Comparison of ENCODE assay signal across 27 cellular contexts in the genomic region with DNA sequence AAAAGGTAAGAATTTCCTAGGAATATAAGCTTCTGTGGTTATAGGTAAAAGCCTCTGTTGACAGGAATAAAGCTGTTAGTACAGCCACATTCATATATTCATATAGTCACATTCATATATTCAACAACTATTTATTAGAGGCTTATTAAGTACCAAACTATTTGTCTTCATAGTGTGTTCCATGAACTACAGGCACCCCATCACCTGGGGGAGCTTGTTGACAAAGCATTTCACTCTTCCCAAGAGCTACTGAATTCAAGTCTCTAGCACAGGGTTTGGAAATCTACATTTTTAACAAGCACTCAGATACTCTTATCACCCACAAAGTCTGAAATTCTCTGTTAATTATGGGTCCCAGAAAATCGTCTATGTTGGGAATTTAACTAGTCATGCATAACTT.
DNase-seq lines count a peak whose midpoint lies in the region; ATAC-seq, FAIRE-seq and TF ChIP-seq lines count a peak whose summit lies in the region.
"Had no signal": no experiment of that assay in that cellular context is flagged by ENCODE, and none has a peak within 500 bp of the region (broad histone marks: within the 10 kb centered on the region; RNA-seq: fewer than 3 reads in every experiment).

No MANE protein-coding gene starts in this region.

- CTCF ChIA-PET in HepG2 (lab: Yijun Ruan, JAX; ENCODE audit: low intra/inter-chr PET ratio, low total read pairs), result no interaction called here

- no peak for FAIRE-seq in HepG2 (lab: Jason Lieb, UNC)
- FAIRE-seq: kidney had no signal

- H3K9ac ChIP-seq in liver (ENCODE audit: low read depth in 1 of 2, low read length in 2 of 2), result no peak overlapping the region
- H3K9ac ChIP-seq in HepG2 (ENCODE audit: insufficient read depth, low read depth, low read length), result no peak overlapping the region
- no peak overlapping the region for H3K9ac ChIP-seq in endodermal cell (ENCODE audit: extremely low read depth, low read length, poor library complexity, severe bottlenecking)
- H3K9ac ChIP-seq: BLaER1, KMS-11 had no signal

- BruUV-seq in HepG2 (replicated peaks; lab: Mats Ljungman, UMichigan), result no TSS peak

- H3K4me2 ChIP-seq in HepG2 (ENCODE audit: low read depth, low read length), result no peak overlapping the region
- H3K4me2 ChIP-seq: BLaER1, KMS-11 had no signal

- H3K36me3 ChIP-seq in liver (ENCODE audit: control insufficient read depth in 4 of 4, insufficient read depth in 3 of 4, low read depth in 1 of 4, low read length in 3 of 4), result no peaks in the 10 kb centered on the region
- H3K36me3 ChIP-seq in HepG2 (replicated peaks in 1 of 2; ENCODE audit: control insufficient read depth in 1 of 2, insufficient read depth in 2 of 2, low read length in 2 of 2), result no peaks in the 10 kb centered on the region
- H3K36me3 ChIP-seq in endodermal cell (ENCODE audit: control insufficient read depth, insufficient read depth, low read length), result no peaks in the 10 kb centered on the region
- H3K36me3 ChIP-seq: BLaER1, esophagus muscularis mucosa, gastroesophageal sphincter had no signal

- ATAC-seq in HepG2 (no peak), HG02870 (IDR thresholded peaks at IDR 0.05; ENCODE audit: unreplicated experiment) (no peak)
- ATAC-seq: gastroesophageal sphincter; naive thymus-derived CD4-positive, alpha-beta T cell had no signal

- H3K4me1 Mint-ChIP-seq in endodermal cell, result no peaks in the 10 kb centered on the region
- H3K4me1 Mint-ChIP-seq: naive thymus-derived CD4-positive, alpha-beta T cell had no signal

- H2AFZ ChIP-seq in HepG2 (ENCODE audit: low read length), result no peak overlapping the region

- no peak for TF ChIP-seq POLR2A in HepG2 (IDR thresholded peaks at IDR 0.05; ENCODE audit: insufficient read depth in 1 of 2, low read depth in 2 of 2, low read length in 2 of 2)

- peaks cover 2 to 16% (median 14%) of the 10 kb centered on the region in 4 donors for H3K4me1 ChIP-seq in liver (ENCODE audit: control insufficient read depth in 4 of 4, insufficient read depth in 4 of 4, low read length in 3 of 4)
- H3K4me1 ChIP-seq in HepG2 (ENCODE audit: insufficient read depth, low read length), result no peaks in the 10 kb centered on the region
- no peaks in the 10 kb centered on the region for H3K4me1 ChIP-seq in endodermal cell (ENCODE audit: control insufficient read depth, insufficient read depth, low read length)
- H3K4me1 ChIP-seq: BLaER1 had no signal

- intact Hi-C loops in HepG2 (cut with micrococcal nuclease; ENCODE audit: unreplicated experiment), result no loop called here

- H3K27ac Mint-ChIP-seq in endodermal cell, result no peak overlapping the region
- H3K27ac Mint-ChIP-seq: activated CD4-positive, alpha-beta memory T cell treated with anti-CD3 and anti-CD28 coated beads for 36 hours; memory B cell; naive thymus-derived CD4-positive, alpha-beta T cell; stimulated activated naive CD8-positive, alpha-beta T cell treated with anti-CD3 and anti-CD28 coated beads, Interleukin-15, Interleukin-2, amounts not matched to agents 100 ng/mL and 50 ng/mL, for 24 hours had no signal

- H3K27me3 ChIP-seq in liver (ENCODE audit: control insufficient read depth in 4 of 4, insufficient read depth in 4 of 4, low read length in 3 of 4) (no peaks in the 10 kb centered on the region), HepG2 (ENCODE audit: control insufficient read depth in 1 of 2, insufficient read depth in 2 of 2, low read length in 2 of 2) (no peaks in the 10 kb centered on the region), endodermal cell (ENCODE audit: control insufficient read depth, insufficient read depth, low read length, poor library complexity, severe bottlenecking) (no peaks in the 10 kb centered on the region)
- H3K27me3 ChIP-seq: BLaER1, esophagus muscularis mucosa, gastroesophageal sphincter had no signal

- no peak for DNase-seq in HepG2 (ENCODE audit: low spot score)
- peak; percentile 17 for DNase-seq in NOMO-1 treated with DMSO at 0.1 percent for 48 hours (lab: John Stamatoyannopoulos, UW; ENCODE audit: unreplicated experiment)
- no peak for DNase-seq in endodermal cell
- DNase-seq in NCI-H1417 treated with DMSO at 0.1 percent for 48 hours (lab: John Stamatoyannopoulos, UW), result no peak
- no peak for DNase-seq in hippocampal formation (lab: John Stamatoyannopoulos, UW)
- no peak for DNase-seq in NCI-H146 (lab: John Stamatoyannopoulos, UW)
- DNase-seq: activated CD4-positive, alpha-beta memory T cell treated with anti-CD3 and anti-CD28 coated beads for 36 hours; activated effector memory CD4-positive, alpha-beta T cell treated with anti-CD3 and anti-CD28 coated beads, Interleukin-2, amount 50 U/mL, for 16 hours; effector memory CD4-positive, alpha-beta T cell; kidney; naive thymus-derived CD4-positive, alpha-beta T cell; NCI-H1105; NCI-H2171; NCI-H526; OCI-M1; SHP77; stimulated activated CD4-positive, alpha-beta T cell treated with anti-CD3 and anti-CD28 coated beads, Interleukin-12 subunit alpha, Interleukin-12 subunit beta, amount 100 ng/mL, for 4 hours; stimulated activated CD4-positive, alpha-beta T cell treated with anti-CD3 and anti-CD28 coated beads, Interleukin-4, amount 100 ng/mL, for 4 hours; T1000 had no signal

- H3K9me3 ChIP-seq in liver (ENCODE audit: control insufficient read depth in 4 of 4, low read length in 3 of 4), result no peaks in the 10 kb centered on the region
- no peaks in the 10 kb centered on the region for H3K9me3 ChIP-seq in HepG2 (ENCODE audit: low read length)
- H3K9me3 ChIP-seq in endodermal cell (ENCODE audit: control insufficient read depth, low read length), result peaks cover 5% of the 10 kb centered on the region
- H3K9me3 ChIP-seq: BLaER1, esophagus muscularis mucosa, gastroesophageal sphincter had no signal

- H3K4me3 Mint-ChIP-seq in endodermal cell, result no peak overlapping the region
- H3K4me3 Mint-ChIP-seq: activated CD4-positive, alpha-beta memory T cell treated with anti-CD3 and anti-CD28 coated beads for 36 hours; memory B cell; naive thymus-derived CD4-positive, alpha-beta T cell; stimulated activated naive CD8-positive, alpha-beta T cell treated with anti-CD3 and anti-CD28 coated beads, Interleukin-15, Interleukin-2, amounts not matched to agents 100 ng/mL and 50 ng/mL, for 24 hours had no signal

- TF ChIP-seq RAD21 in liver (IDR thresholded peaks at IDR 0.05) (peak in 1 of 2 donors; percentile 75), HepG2 (CRISPR knock-in tag; IDR thresholded peaks at IDR 0.05) (no peak)

- no peak for TF ChIP-seq EP300 in HepG2 (IDR thresholded peaks at IDR 0.05; ENCODE audit: low read depth in 2 of 2, low read length in 2 of 2)
- no peak for TF ChIP-seq EP300 in HepG2 (CRISPR knock-in tag; IDR thresholded peaks at IDR 0.05; ENCODE audit: borderline replicate concordance)

- POLR2A ChIA-PET in HepG2 (lab: Yijun Ruan, JAX), result no interaction called here

- no peaks in the 10 kb centered on the region for H4K20me1 ChIP-seq in HepG2 (ENCODE audit: insufficient read depth, low read length)
- H4K20me1 ChIP-seq: BLaER1 had no signal

- no peak overlapping the region for H3K4me3 ChIP-seq in liver (ENCODE audit: low read depth in 1 of 3, low read length in 3 of 3)
- no peak overlapping the region for H3K4me3 ChIP-seq in HepG2 (replicated peaks in 1 of 3; ENCODE audit: insufficient read depth in 1 of 3, low read depth in 2 of 3, low read length in 3 of 3)
- no peak overlapping the region for H3K4me3 ChIP-seq in endodermal cell (ENCODE audit: low read length)
- H3K4me3 ChIP-seq: BLaER1, esophagus muscularis mucosa, gastroesophageal sphincter had no signal

- no peaks in the 10 kb centered on the region for H3K79me2 ChIP-seq in HepG2 (ENCODE audit: insufficient read depth, low read length)

- H3K36me3 Mint-ChIP-seq in endodermal cell (ENCODE audit: low read depth), result no peaks in the 10 kb centered on the region
- H3K36me3 Mint-ChIP-seq: activated CD4-positive, alpha-beta memory T cell treated with anti-CD3 and anti-CD28 coated beads for 36 hours; memory B cell had no signal

- H3K9me3 Mint-ChIP-seq in endodermal cell, result peaks cover 7% of the 10 kb centered on the region
- H3K9me3 Mint-ChIP-seq: activated CD4-positive, alpha-beta memory T cell treated with anti-CD3 and anti-CD28 coated beads for 36 hours; memory B cell; naive thymus-derived CD4-positive, alpha-beta T cell; stimulated activated naive CD8-positive, alpha-beta T cell treated with anti-CD3 and anti-CD28 coated beads, Interleukin-15, Interleukin-2, amounts not matched to agents 100 ng/mL and 50 ng/mL, for 24 hours had no signal

- in situ Hi-C loops in HepG2 (cut with HindIII; ENCODE audit: extremely low pct_ligation_motif_present, low pct_unique_long_range_greater_than_20kb), result no loop called here

- WGBS in liver, result 71% methylated on average over 1 of the region's 1 CpG
- WGBS in HepG2 (ENCODE audit: low lambda C conversion rate), result 0% methylated on average over 1 of the region's 1 CpG
- WGBS in endodermal cell (ENCODE audit: insufficient coverage in 1 of 2, insufficient read length in 1 of 2), 2 experiments, result 86% methylated on average over 1 of the region's 1 CpG; no CpG with 5 or more reads in 1 of the 2 experiments

- TF ChIP-seq CTCF in liver (IDR thresholded peaks at IDR 0.05; ENCODE audit: low read depth, low read length, missing input control), result peak; percentile 42
- no peak for TF ChIP-seq CTCF in HepG2 (CRISPR knock-in tag; IDR thresholded peaks at IDR 0.05)
- peak; percentile 55 for TF ChIP-seq CTCF in endodermal cell (conservative IDR thresholded peaks at IDR 0.05)

- H3K27ac ChIP-seq in liver (ENCODE audit: low read depth in 1 of 2, low read length in 2 of 2), result no peak overlapping the region
- H3K27ac ChIP-seq in HepG2 (ENCODE audit: extremely low read length, insufficient read depth, low read length), result no peak overlapping the region
- H3K27ac ChIP-seq in endodermal cell (ENCODE audit: low read depth, low read length), result no peak overlapping the region
- H3K27ac ChIP-seq: BLaER1, esophagus muscularis mucosa, gastroesophageal sphincter, KMS-11 had no signal

- H3K27me3 Mint-ChIP-seq in endodermal cell (ENCODE audit: insufficient read depth), result no peaks in the 10 kb centered on the region
- H3K27me3 Mint-ChIP-seq: activated CD4-positive, alpha-beta memory T cell treated with anti-CD3 and anti-CD28 coated beads for 36 hours; memory B cell; stimulated activated naive CD8-positive, alpha-beta T cell treated with anti-CD3 and anti-CD28 coated beads, Interleukin-15, Interleukin-2, amounts not matched to agents 100 ng/mL and 50 ng/mL, for 24 hours had no signal

TF ChIP-seq in liver, 16 proteins besides CTCF, POLR2A, EP300 and RAD21 (continues in another document):
- TF ChIP-seq MAX (IDR thresholded peaks at IDR 0.05) (no peak), JUND (IDR thresholded peaks at IDR 0.05) (no peak), FOXA1 (IDR thresholded peaks at IDR 0.05) (no peak)
